In the genomic region with DNA sequence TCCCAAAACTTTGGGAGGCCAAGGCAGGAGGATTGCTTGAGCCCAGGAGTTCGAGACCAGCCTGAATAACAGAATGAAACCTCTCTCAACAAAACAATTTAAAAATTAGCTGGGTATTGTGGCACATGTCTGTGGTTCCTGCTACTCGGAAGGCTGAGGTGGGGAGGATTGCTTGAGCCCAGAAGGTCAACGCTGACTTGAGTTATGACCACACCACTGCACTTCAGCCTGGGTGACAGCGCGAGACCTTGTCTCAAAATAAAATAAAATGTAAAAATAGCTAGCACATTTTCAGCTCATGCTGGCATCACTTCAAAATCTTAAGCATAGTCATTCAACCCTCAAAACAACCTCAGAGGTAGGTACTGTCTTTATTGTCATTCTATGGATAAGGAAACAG, we compare ENCODE assay signal across 1 cellular context.
A peak's percentile ranks its signal among the peaks of the same experiment; 100 is the strongest.
TF ChIP-seq lines count a peak whose summit lies in the region.

No MANE protein-coding gene starts in this region.

TF ChIP-seq in GM12878, 131 proteins besides CTCF, POLR2A, EP300 and RAD21:
- no peak for TF ChIP-seq CBX5 (IDR thresholded peaks at IDR 0.05; ENCODE audit: low read depth)
- TF ChIP-seq SREBF2 (IDR thresholded peaks at IDR 0.05; ENCODE audit: low read length), result no peak
- TF ChIP-seq RUNX3 (IDR thresholded peaks at IDR 0.05; ENCODE audit: low read length), result peak; percentile 19; the same call in 1 of the 2 replicates
TF ChIP-seq in GM12878: peak in this region for 1.
